ENCODE assay signal across 13 cellular contexts in the genomic region with DNA sequence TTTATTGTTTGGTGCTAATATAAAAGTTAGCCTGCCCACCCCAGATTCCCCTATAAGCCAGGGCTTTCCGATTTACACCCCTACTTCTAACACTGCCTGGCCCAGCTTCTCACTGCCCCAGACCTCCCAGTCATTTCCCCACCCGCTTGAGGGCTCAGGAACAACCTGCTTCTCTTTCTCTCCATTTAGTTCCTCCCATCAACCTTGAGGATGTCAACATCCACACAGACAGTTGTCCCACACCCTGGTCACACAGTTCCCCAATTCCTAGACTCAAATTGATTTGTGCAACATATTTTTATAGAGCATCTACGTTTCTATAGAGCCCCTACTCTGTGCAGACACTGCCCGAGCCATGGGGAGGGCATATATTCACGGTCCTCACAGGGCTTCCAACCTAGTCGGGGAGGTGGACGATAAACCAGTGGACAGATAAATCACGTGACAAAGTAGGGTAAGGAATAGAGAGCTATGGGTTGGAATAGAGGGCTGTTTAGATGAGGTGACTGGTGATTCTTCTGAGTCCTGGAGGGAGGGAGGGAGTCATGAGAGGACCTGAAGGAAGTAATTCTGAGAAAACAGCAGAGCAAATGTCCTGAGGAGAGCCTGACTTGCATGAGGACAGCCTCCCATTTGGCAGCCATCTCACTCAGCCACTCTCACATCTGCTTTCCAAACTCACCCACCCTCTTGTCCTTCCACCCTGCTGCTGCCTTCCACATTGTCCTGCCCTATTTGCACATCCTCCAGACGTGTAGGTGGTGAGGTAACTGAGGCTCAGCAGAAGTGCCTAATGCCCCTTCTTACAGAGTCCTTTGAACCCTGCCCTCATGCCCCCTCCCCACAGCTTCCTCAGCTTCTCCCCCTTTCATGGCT.
"Had no signal": no experiment of that assay in that cellular context is flagged by ENCODE, and none has a peak within 500 bp of the region (broad histone marks: within the 10 kb centered on the region; RNA-seq: fewer than 3 reads in every experiment).

No MANE protein-coding gene starts in this region.

- H3K4me3 ChIP-seq: cardiac muscle cell, esophagus muscularis mucosa, suprapubic skin, upper lobe of left lung had no signal

- ATAC-seq: activated CD8-positive, alpha-beta T cell treated with anti-CD3 and anti-CD28 coated beads, Interleukin-2, amount 10 ng/mL, durations not matched to agents 7 days and 5 days; natural killer cell treated with Interleukin-12 subunit alpha and Interleukin-12 subunit beta and Interleukin-15 and Interleukin-18, amount 100 ng/mL, for 72 hours; stimulated activated naive CD8-positive, alpha-beta T cell treated with anti-CD3 and anti-CD28 coated beads, Interleukin-15, Interleukin-2, amounts not matched to agents 100 U/mL and 50 U/mL, for 24 hours had no signal

- H3K27me3 ChIP-seq: esophagus muscularis mucosa, suprapubic skin, upper lobe of left lung had no signal

- H3K36me3 Mint-ChIP-seq: memory B cell; natural killer cell treated with Interleukin-12 subunit alpha and Interleukin-12 subunit beta and Interleukin-15 and Interleukin-18, amount 100 ng/mL, for 72 hours had no signal

- FAIRE-seq: astrocyte had no signal

- H3K4me3 Mint-ChIP-seq: activated CD8-positive, alpha-beta T cell treated with anti-CD3 and anti-CD28 coated beads, Interleukin-2, amount 10 ng/mL, durations not matched to agents 7 days and 5 days; memory B cell; natural killer cell treated with Interleukin-12 subunit alpha and Interleukin-12 subunit beta and Interleukin-15 and Interleukin-18, amount 100 ng/mL, for 72 hours had no signal

- H3K36me3 ChIP-seq: cardiac muscle cell, esophagus muscularis mucosa, suprapubic skin, upper lobe of left lung had no signal

- H3K9me3 ChIP-seq: esophagus muscularis mucosa, suprapubic skin, upper lobe of left lung had no signal

- H3K27ac ChIP-seq: cardiac muscle cell, esophagus muscularis mucosa, suprapubic skin, upper lobe of left lung had no signal

- H3K9me3 Mint-ChIP-seq: natural killer cell treated with Interleukin-12 subunit alpha and Interleukin-12 subunit beta and Interleukin-15 and Interleukin-18, amount 100 ng/mL, for 72 hours had no signal

- H3K27ac Mint-ChIP-seq: activated CD8-positive, alpha-beta T cell treated with anti-CD3 and anti-CD28 coated beads, Interleukin-2, amount 10 ng/mL, durations not matched to agents 7 days and 5 days; memory B cell; natural killer cell treated with Interleukin-12 subunit alpha and Interleukin-12 subunit beta and Interleukin-15 and Interleukin-18, amount 100 ng/mL, for 72 hours had no signal

- DNase-seq: activated CD4-positive, alpha-beta T cell treated with anti-CD3 and anti-CD28 coated beads for 4 hours; activated CD8-positive, alpha-beta memory T cell treated with anti-CD3 and anti-CD28 coated beads, Interleukin-2, amount 50 U/mL, for 48 hours; activated CD8-positive, alpha-beta T cell treated with anti-CD3 and anti-CD28 coated beads, Interleukin-2, amount 10 ng/mL, durations not matched to agents 7 days and 5 days; occipital lobe; stimulated activated CD4-positive, alpha-beta T cell treated with anti-CD3 and anti-CD28 coated beads, Interleukin-2, amount 100 ng/mL, for 48 hours; stimulated activated naive CD8-positive, alpha-beta T cell treated with anti-CD3 and anti-CD28 coated beads, Interleukin-15, Interleukin-2, amounts not matched to agents 100 U/mL and 50 U/mL, for 24 hours; upper lobe of left lung had no signal
